Comparison of ENCODE assay signal across 9 cellular contexts in genomic region chr6:150142304-150142656, GRCh38. TPM values are rescaled to one million over a fixed set of nuclear protein-coding genes. Genes with fewer than 3 reads are reported as not detected.
DNase-seq lines count a peak whose midpoint lies in the region; ATAC-seq, FAIRE-seq and TF ChIP-seq lines count a peak whose summit lies in the region.
"Had no signal": no experiment of that assay in that cellular context is flagged by ENCODE, and none has a peak within 500 bp of the region (broad histone marks: within the 10 kb centered on the region; RNA-seq: fewer than 3 reads in every experiment).

No MANE protein-coding gene starts in this region.

- H3K9me3 Mint-ChIP-seq in CD14-positive monocyte = peaks cover 12 to 25% (median 22%) of the 10 kb centered on the region in 7 donors

- H3K9me3 ChIP-seq in MM.1S (replicated peaks; ENCODE audit: insufficient read depth, low read length) (no peaks in the 10 kb centered on the region), upper lobe of right lung (no peaks in the 10 kb centered on the region)

- H3K4me3 ChIP-seq in MM.1S (ENCODE audit: low read length) (no peak overlapping the region; the same call in 1 of the 2 replicates), bronchial epithelial cell (ENCODE audit: low read depth, low read length) (peak overlapping the region; percentile 76), lower leg skin (ENCODE audit: low read depth, poor library complexity, severe bottlenecking) (peak overlapping the region; percentile 37), upper lobe of right lung (peak overlapping the region; percentile 53)

- no peak for FAIRE-seq in bronchial epithelial cell (lab: Jason Lieb, UNC)
- FAIRE-seq: islet of Langerhans had no signal

- no peak for TF ChIP-seq POLR2A in lower leg skin (IDR thresholded peaks at IDR 0.05)

- H3K36me3 Mint-ChIP-seq in CD14-positive monocyte = peaks cover 0 to 6% of the 10 kb centered on the region in 2 donors

- H3K27ac Mint-ChIP-seq in CD14-positive monocyte = peak overlapping the region in 1 of 7 donors; percentile 21

- H4K20me1 ChIP-seq in MM.1S (ENCODE audit: insufficient read depth, low read length) = no peaks in the 10 kb centered on the region

- no peaks in the 10 kb centered on the region for H3K4me1 ChIP-seq in MM.1S (ENCODE audit: low read length)
- peaks cover 18% of the 10 kb centered on the region for H3K4me1 ChIP-seq in upper lobe of right lung

- H3K9me2 ChIP-seq in MM.1S (replicated peaks; ENCODE audit: insufficient read depth, low read length) = no peaks in the 10 kb centered on the region

- H3K36me3 ChIP-seq in MM.1S (replicated peaks; ENCODE audit: insufficient read depth, low read length) = no peaks in the 10 kb centered on the region
- H3K36me3 ChIP-seq in bronchial epithelial cell (ENCODE audit: control insufficient read depth, insufficient read depth, low read length) = no peaks in the 10 kb centered on the region
- no peaks in the 10 kb centered on the region for H3K36me3 ChIP-seq in upper lobe of right lung

- H2AFZ ChIP-seq in MM.1S (ENCODE audit: low read length) = no peak overlapping the region

- ATAC-seq in upper lobe of right lung (peak; percentile 78), HG03139 (IDR thresholded peaks at IDR 0.05; ENCODE audit: unreplicated experiment) (no peak), GM18907 (IDR thresholded peaks at IDR 0.05; ENCODE audit: unreplicated experiment) (no peak)

- no peak overlapping the region for H3K9ac ChIP-seq in MM.1S (ENCODE audit: low read length)

- H3F3A ChIP-seq in MM.1S (ENCODE audit: insufficient read depth, low read length) = no peaks in the 10 kb centered on the region

- H3K4me2 ChIP-seq in MM.1S (ENCODE audit: low read depth, low read length) = peak overlapping the region; percentile 29; the same call in 1 of the 2 replicates

- 3% methylated on average over 19 of the region's 19 CpGs for WGBS in lower leg skin, 2 donors

- no peak overlapping the region for H3K27ac ChIP-seq in MM.1S (ENCODE audit: low read length)
- H3K27ac ChIP-seq in upper lobe of right lung = no peak overlapping the region

- peak overlapping the region; percentile 73 to 89 for H3K4me3 Mint-ChIP-seq in CD14-positive monocyte

- intact Hi-C loops in CD14-positive monocyte (cut with micrococcal nuclease) = no loop called here
- intact Hi-C loops in lower leg skin (cut with DNase I; ENCODE audit: low total_unique reads) = no loop called here
- intact Hi-C loops in upper lobe of right lung (cut with DNase I) = no loop called here

- H3K27me3 ChIP-seq in MM.1S (replicated peaks; ENCODE audit: insufficient read depth, low read length) (no peaks in the 10 kb centered on the region), bronchial epithelial cell (ENCODE audit: control insufficient read depth, insufficient read depth, low read length) (no peaks in the 10 kb centered on the region), upper lobe of right lung (peaks cover 55% of the 10 kb centered on the region)

- H3K79me2 ChIP-seq in MM.1S (ENCODE audit: low read length) = no peaks in the 10 kb centered on the region

- H3K4me1 Mint-ChIP-seq in CD14-positive monocyte = peaks cover 42% of the 10 kb centered on the region

- no peak for TF ChIP-seq CTCF in CD14-positive monocyte (IDR thresholded peaks at IDR 0.05)
- TF ChIP-seq CTCF in MM.1S (IDR thresholded peaks at IDR 0.05; ENCODE audit: low read length) = no peak
- TF ChIP-seq CTCF in bronchial epithelial cell (IDR thresholded peaks at IDR 0.05; ENCODE audit: insufficient read depth, low read length, severe bottlenecking) = no peak
- TF ChIP-seq CTCF in lower leg skin (IDR thresholded peaks at IDR 0.05) = no peak
- TF ChIP-seq CTCF in upper lobe of right lung (IDR thresholded peaks at IDR 0.05) = no peak

- H3K27me3 Mint-ChIP-seq in CD14-positive monocyte (ENCODE audit: low read depth in 3 of 3) = peaks cover 42 to 64% (median 47%) of the 10 kb centered on the region in 3 donors

- DNase-seq in CD14-positive monocyte (ENCODE audit: low spot score) (no peak), MM.1S (no peak), bronchial epithelial cell (ENCODE audit: low read depth) (peak; percentile 94), lower leg skin (ENCODE audit: low spot score in 2 of 2) (no peak), upper lobe of right lung (peak; percentile 81), HK-2 (ENCODE audit: unreplicated experiment) (no peak)

RNA-seq across cellular contexts. Expression of gene PPP1R14C, which starts 0.6 kb away (rescaled TPM):
- polyA plus RNA-seq in CD14-positive monocyte = not detected
- total RNA-seq in bronchial epithelial cell (72.1 and 80.0 TPM in 2 replicates), lower leg skin (100 to 1,000 TPM; 116 to 145 (median 127) TPM), upper lobe of right lung (10.0 TPM)

Comparison
In these comparisons a context has a peak if more than half of its experiments do, and no peak if none do; other contexts are left out.
1. DNase-seq: peak in bronchial epithelial cell (single experiment) and upper lobe of right lung (single experiment); none in CD14-positive monocyte (single experiment), MM.1S (single experiment), lower leg skin (0 of 2) and HK-2 (single experiment).